ENCODE assay signal across 8 cellular contexts in genomic region chr10:124917939-124918830, GRCh38. TPM values are rescaled to one million over a fixed set of nuclear protein-coding genes. Genes with fewer than 3 reads are reported as not detected.
DNase-seq lines count a peak whose midpoint lies in the region; ATAC-seq and TF ChIP-seq lines count a peak whose summit lies in the region.

No MANE protein-coding gene starts in this region.

- no peaks in the 10 kb centered on the region for H3K27me3 ChIP-seq in mammary epithelial cell (ENCODE audit: insufficient read depth, low read length)
- no peaks in the 10 kb centered on the region for H3K27me3 ChIP-seq in lung (ENCODE audit: control insufficient read depth, insufficient read depth)
- H3K27me3 ChIP-seq in uterus = no peaks in the 10 kb centered on the region

- H3K4me1 Mint-ChIP-seq in Calu3 (ENCODE audit: low read depth, unreplicated experiment) = peaks cover 8% of the 10 kb centered on the region

- TSS peak; percentile 53 for BruUV-seq in Calu3 (replicated peaks; lab: Mats Ljungman, UMichigan)
- BruUV-seq in mammary epithelial cell (replicated peaks; lab: Mats Ljungman, UMichigan) = TSS peak; percentile 40

- TF ChIP-seq POLR2A in uterus (IDR thresholded peaks at IDR 0.05) = no peak

- H3K27me3 Mint-ChIP-seq in Calu3 (ENCODE audit: unreplicated experiment) = no peaks in the 10 kb centered on the region

- dilution Hi-C loops in mammary epithelial cell (cut with HindIII; ENCODE audit: low sequenced_read_pairs) = no loop called here

- H3K36me3 ChIP-seq in KOPT-K1 (ENCODE audit: insufficient read depth, low read length) (peaks cover 7% of the 10 kb centered on the region; the same call in 1 of the 2 replicates), mammary epithelial cell (ENCODE audit: insufficient read depth, low read length) (peaks cover 4% of the 10 kb centered on the region), lung (ENCODE audit: control insufficient read depth in 2 of 2, insufficient read depth in 2 of 2, low read length in 2 of 2) (peaks cover 0 to 5% of the 10 kb centered on the region in 2 donors), uterus (no peaks in the 10 kb centered on the region)

- CTCF ChIA-PET in Calu3 (lab: Charles Lee) = no interaction called here
- CTCF ChIA-PET in mammary epithelial cell (lab: Charles Lee; ENCODE audit: low non-redundant PET) = no interaction called here

- H3K4me3 ChIP-seq in mammary epithelial cell (replicated peaks in 1 of 3; ENCODE audit: insufficient read depth in 1 of 3, low read depth in 2 of 3, low read length in 3 of 3) (peak overlapping the region; percentile 66 to 87 (median 78)), lung (peak overlapping the region; percentile 96), uterus (peak overlapping the region; percentile 60 to 99)

- peaks cover 70% of the 10 kb centered on the region for H3K79me2 ChIP-seq in mammary epithelial cell (ENCODE audit: insufficient read depth, low read length)

- peak overlapping the region; percentile 95 for H2AFZ ChIP-seq in mammary epithelial cell (ENCODE audit: low read depth, low read length)

- H3K9me3 ChIP-seq in KOPT-K1 (ENCODE audit: insufficient read depth, low read length, poor library complexity, severe bottlenecking) = no peaks in the 10 kb centered on the region
- H3K9me3 ChIP-seq in mammary epithelial cell (replicated peaks; ENCODE audit: insufficient read depth, low read length) = no peaks in the 10 kb centered on the region
- no peaks in the 10 kb centered on the region for H3K9me3 ChIP-seq in lung (ENCODE audit: control insufficient read depth in 2 of 2, insufficient read depth in 1 of 2, low read length in 1 of 2)
- no peaks in the 10 kb centered on the region for H3K9me3 ChIP-seq in uterus

- H3K4me3 Mint-ChIP-seq in Calu3 (ENCODE audit: low read depth, unreplicated experiment) = peak overlapping the region; percentile 80

- H4K20me1 ChIP-seq in mammary epithelial cell (ENCODE audit: insufficient read depth, low read length) = no peaks in the 10 kb centered on the region

- peak overlapping the region; percentile 88 for H3K4me2 ChIP-seq in mammary epithelial cell (ENCODE audit: insufficient read depth, low read depth, low read length)

- H3K27ac ChIP-seq in KOPT-K1 (ENCODE audit: low read depth, low read length, poor library complexity, severe bottlenecking) = peak overlapping the region; percentile 75
- H3K27ac ChIP-seq in mammary epithelial cell (ENCODE audit: insufficient read depth, low read depth, low read length) = peak overlapping the region; percentile 77
- peak overlapping the region; percentile 94 to 100 for H3K27ac ChIP-seq in lung (ENCODE audit: low read depth in 1 of 2, low read length in 1 of 2)
- H3K27ac ChIP-seq in uterus = peak overlapping the region; percentile 94 to 100

- WGBS in mammary epithelial cell (ENCODE audit: low coverage, missing lambda C conversion rate) = 13% methylated on average over 18 of the region's 23 CpGs
- WGBS in lung, 2 donors = 22 to 23% methylated on average over 23 of the region's 23 CpGs

- peaks cover 30% of the 10 kb centered on the region for H3K36me3 Mint-ChIP-seq in Calu3 (ENCODE audit: insufficient read depth, unreplicated experiment)

- no peak for DNase-seq in Calu3
- peak; percentile 61 for DNase-seq in mammary epithelial cell
- DNase-seq in lung (ENCODE audit: low spot score) = no peak
- DNase-seq in uterus = no peak

- no peaks in the 10 kb centered on the region for H3K9me3 Mint-ChIP-seq in Calu3 (ENCODE audit: low read depth, unreplicated experiment)

- intact Hi-C loops in Calu3 (cut with micrococcal nuclease; ENCODE audit: unreplicated experiment) (loop anchor here (5.0 kb wide), 1 partner anchor 116 kb away; the partner anchor contains the start of gene ABRAXAS2), mammary epithelial cell (cut with micrococcal nuclease) (loop anchor here (2.0 to 5.0 kb wide), 3 partner anchors 25 to 144 kb away; partner anchors contain the start of gene ZRANB1), uterus (cut with DNase I; ENCODE audit: low total_unique reads) (no loop called here)

- H3K9ac ChIP-seq in mammary epithelial cell (ENCODE audit: insufficient read depth, low read length) = peak overlapping the region; percentile 87

- TF ChIP-seq CTCF in Calu3 (IDR thresholded peaks at IDR 0.05; ENCODE audit: unreplicated experiment) (no peak), mammary epithelial cell (conservative IDR thresholded peaks at IDR 0.05 in 1 of 2, IDR thresholded peaks at IDR 0.05 in 1 of 2; ENCODE audit: extremely low read depth in 1 of 2, insufficient read depth in 1 of 2, low read depth in 1 of 2, low read length in 2 of 2) (no peak), lung (IDR thresholded peaks at IDR 0.05; ENCODE audit: control extremely low read depth, extremely low read depth) (no peak), uterus (IDR thresholded peaks at IDR 0.05) (no peak)

- in situ Hi-C loops in mammary epithelial cell (cut with MboI; ENCODE audit: low sequenced_read_pairs in 2 of 2) = no loop called here

- ATAC-seq in lung (ENCODE audit: insufficient read depth, low FRiP score) (no peak), HG03354 (IDR thresholded peaks at IDR 0.05; ENCODE audit: poor library complexity, severe bottlenecking, unreplicated experiment) (no peak), GM21529 (IDR thresholded peaks at IDR 0.05; ENCODE audit: unreplicated experiment) (no peak), GM18519 (IDR thresholded peaks at IDR 0.05; ENCODE audit: low FRiP score, unreplicated experiment) (no peak)

- peak overlapping the region; percentile 85 for H3K27ac Mint-ChIP-seq in Calu3 (ENCODE audit: unreplicated experiment)

- H3K4me1 ChIP-seq in mammary epithelial cell (ENCODE audit: insufficient read depth, low read length) (peaks cover 27% of the 10 kb centered on the region), lung (ENCODE audit: control insufficient read depth in 2 of 2, insufficient read depth in 2 of 2, low read length in 2 of 2) (peaks cover 4 to 22% of the 10 kb centered on the region in 2 donors), uterus (peaks cover 5 to 11% of the 10 kb centered on the region in 2 donors)

RNA-seq across cellular contexts. Expression of gene ZRANB1, which starts 23.7 kb away (rescaled TPM):
- total RNA-seq in Calu3 (2022) = 11.6 and 12.5 TPM in 2 replicates
- total RNA-seq in mammary epithelial cell = 10 to 100 TPM; 14.0 to 19.3 TPM
- 5.6 TPM for polyA plus RNA-seq in mammary epithelial cell
- 9.1 TPM for polyA minus RNA-seq in mammary epithelial cell
- total RNA-seq in lung = 10 to 100 TPM; 13.6 to 45.5 TPM
- 1 to 10 TPM; 6.3 to 8.0 TPM for polyA plus RNA-seq in lung
- total RNA-seq in uterus = 10 to 100 TPM; 14.9 to 55.3 (median 28.3) TPM
